Comparison of ENCODE assay signal across 8 cellular contexts in genomic region chr4:113355550-113356371, GRCh38.
DNase-seq lines count a peak whose midpoint lies in the region; ATAC-seq and TF ChIP-seq lines count a peak whose summit lies in the region.

No MANE protein-coding gene starts in this region.

- TF ChIP-seq CTCF in DOHH2 (IDR thresholded peaks at IDR 0.05; ENCODE audit: low read depth, low read length, poor library complexity, severe bottlenecking): no peak

- H3K4me1 ChIP-seq in DOHH2 (ENCODE audit: control insufficient read depth, low read length): 0 out of 2 replicates have a peak, but pooled peaks cover 5% of the 10 kb centered on the region
- H3K4me1 ChIP-seq in aorta (ENCODE audit: control insufficient read depth in 1 of 2, insufficient read depth in 2 of 2, low read length in 2 of 2): no peaks in the 10 kb centered on the region

- H3K27me3 ChIP-seq in DOHH2 (ENCODE audit: control insufficient read depth, low read length): peaks cover 10% of the 10 kb centered on the region
- no peaks in the 10 kb centered on the region for H3K27me3 ChIP-seq in aorta (ENCODE audit: control insufficient read depth in 1 of 2, insufficient read depth in 2 of 2, low read length in 1 of 2)

- no peak overlapping the region for H3K27ac ChIP-seq in DOHH2 (ENCODE audit: low read depth, low read length)
- H3K27ac ChIP-seq in aorta (ENCODE audit: low read depth in 1 of 2, low read length in 2 of 2): no peak overlapping the region

- DNase-seq in HT-29 (ENCODE audit: low spot score): peak; percentile 66
- DNase-seq in activated CD4-positive, CD25-positive, alpha-beta regulatory T cell (lab: John Stamatoyannopoulos, UW): peak in 3 of 4 experiments; percentile 1 to 24 (median 13)
- peak; percentile 15 to 49 for DNase-seq in central memory CD8-positive, alpha-beta T cell (ENCODE audit: low spot score in 2 of 2)
- peak; percentile 10 for DNase-seq in occipital lobe (lab: John Stamatoyannopoulos, UW)
- peak in 1 of 2 donors; percentile 64 for DNase-seq in aorta
- DNase-seq in NCI-H2227 (lab: John Stamatoyannopoulos, UW; ENCODE audit: unreplicated experiment): no peak

- peak overlapping the region; percentile 56 for H3K4me3 Mint-ChIP-seq in central memory CD8-positive, alpha-beta T cell

- H3K4me1 Mint-ChIP-seq in central memory CD8-positive, alpha-beta T cell: peaks cover 36% of the 10 kb centered on the region

- peaks cover 9% of the 10 kb centered on the region for H3K27me3 Mint-ChIP-seq in central memory CD8-positive, alpha-beta T cell

- H3K79me2 ChIP-seq in DOHH2 (ENCODE audit: control insufficient read depth, low read length): no peaks in the 10 kb centered on the region

- H3K4me2 ChIP-seq in DOHH2 (ENCODE audit: low read length): peak overlapping the region; percentile 16; the same call in 1 of the 2 replicates

- peaks cover 4% of the 10 kb centered on the region for H3K36me3 Mint-ChIP-seq in central memory CD8-positive, alpha-beta T cell (ENCODE audit: insufficient read depth)

- WGBS in aorta, 2 donors: 70 to 74% methylated on average over 13 of the region's 13 CpGs

- peak; percentile 98 for ATAC-seq in GM21515 (IDR thresholded peaks at IDR 0.05; ENCODE audit: unreplicated experiment)
- peak; percentile 90 for ATAC-seq in central memory CD8-positive, alpha-beta T cell (replicated peaks; ENCODE audit: extremely low read depth, poor library complexity, severe bottlenecking)
- ATAC-seq in aorta (ENCODE audit: low FRiP score): peak; percentile 64

- no peaks in the 10 kb centered on the region for H3K36me3 ChIP-seq in DOHH2 (ENCODE audit: control insufficient read depth, low read length)
- no peaks in the 10 kb centered on the region for H3K36me3 ChIP-seq in aorta (ENCODE audit: control insufficient read depth in 1 of 2, insufficient read depth in 2 of 2, low read length in 1 of 2)

- H3K27ac Mint-ChIP-seq in central memory CD8-positive, alpha-beta T cell (ENCODE audit: low read depth): peak overlapping the region; percentile 79

- no peaks in the 10 kb centered on the region for H4K20me1 ChIP-seq in DOHH2 (ENCODE audit: control insufficient read depth, insufficient read depth, low read depth, low read length)

- H3F3A ChIP-seq in DOHH2 (ENCODE audit: control insufficient read depth, insufficient read depth): no peaks in the 10 kb centered on the region

- H3K9me3 ChIP-seq in DOHH2 (ENCODE audit: control insufficient read depth, insufficient read depth, low read length): no peaks in the 10 kb centered on the region
- H3K9me3 ChIP-seq in aorta (ENCODE audit: control insufficient read depth, low read length): no peaks in the 10 kb centered on the region

- peaks cover 13% of the 10 kb centered on the region for H3K9me3 Mint-ChIP-seq in central memory CD8-positive, alpha-beta T cell

- intact Hi-C loops in aorta (cut with DNase I): no loop called here

- no peaks in the 10 kb centered on the region for H3K9me2 ChIP-seq in DOHH2 (replicated peaks; ENCODE audit: control insufficient read depth, low read length)

- H3K4me3 ChIP-seq in DOHH2 (ENCODE audit: low read length) (no peak overlapping the region), aorta (ENCODE audit: low read length in 2 of 2) (no peak overlapping the region)
